In the genomic region with DNA sequence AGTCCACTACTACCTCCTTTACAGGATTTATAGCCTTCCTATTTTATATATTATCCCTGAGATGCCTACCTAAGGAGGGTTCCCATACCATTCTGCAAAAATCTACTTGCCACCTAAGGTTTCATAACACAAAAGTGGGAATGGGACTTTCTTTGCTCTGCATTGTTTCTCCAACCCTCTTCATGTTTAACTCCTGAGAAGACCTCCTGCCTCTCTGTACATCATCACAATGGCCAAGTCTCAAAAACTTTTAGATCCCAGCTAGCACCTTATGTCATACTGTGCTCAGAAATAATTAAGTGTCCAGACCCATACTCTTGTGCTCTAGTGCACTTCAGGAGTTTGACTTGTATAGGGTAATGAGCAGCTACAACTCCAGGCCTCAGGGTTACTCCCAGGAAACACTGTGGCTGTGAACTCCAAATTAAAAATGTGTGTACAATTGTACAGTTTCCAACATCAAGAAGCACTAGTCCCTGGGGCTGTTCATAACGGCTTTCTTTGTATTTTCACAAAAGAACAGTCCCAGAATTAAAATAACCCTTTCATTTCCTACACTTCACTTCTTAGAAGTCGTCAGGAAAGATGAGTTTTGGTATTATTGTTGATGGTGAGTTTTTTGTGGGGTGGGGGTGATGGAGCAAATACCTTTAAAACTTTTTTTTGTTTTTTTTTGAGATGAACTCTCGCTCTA, we compare ENCODE assay signal across 36 cellular contexts. TPM values are rescaled to one million over a fixed set of nuclear protein-coding genes. Genes with fewer than 3 reads are reported as not detected.
DNase-seq lines count a peak whose midpoint lies in the region; ATAC-seq, FAIRE-seq and TF ChIP-seq lines count a peak whose summit lies in the region.
"Had no signal": no experiment of that assay in that cellular context is flagged by ENCODE, and none has a peak within 500 bp of the region (broad histone marks: within the 10 kb centered on the region; RNA-seq: fewer than 3 reads in every experiment).

No MANE protein-coding gene starts in this region.

- H3K27me3 ChIP-seq in A673 (replicated peaks; ENCODE audit: insufficient read depth, low read depth, low read length, poor library complexity): no peaks in the 10 kb centered on the region
- H3K27me3 ChIP-seq in GM23248 (replicated peaks; ENCODE audit: insufficient read depth): no peaks in the 10 kb centered on the region
- H3K27me3 ChIP-seq in RWPE2 (ENCODE audit: insufficient read depth, poor library complexity, severe bottlenecking): no peaks in the 10 kb centered on the region
- no peaks in the 10 kb centered on the region for H3K27me3 ChIP-seq in HepG2 (ENCODE audit: control insufficient read depth in 1 of 2, insufficient read depth in 2 of 2, low read length in 2 of 2)
- H3K27me3 ChIP-seq: colonic mucosa, MG63, neural progenitor cell, right atrium auricular region, SJSA1, testis had no signal

- no peak for TF ChIP-seq POLR2A in HepG2 (IDR thresholded peaks at IDR 0.05; ENCODE audit: insufficient read depth in 1 of 2, low read depth in 2 of 2, low read length in 2 of 2)

- TF ChIP-seq CTCF in A673 (conservative IDR thresholded peaks at IDR 0.05; ENCODE audit: low read depth, low read length) (no peak), RWPE2 (IDR thresholded peaks at IDR 0.05; ENCODE audit: poor library complexity, severe bottlenecking) (no peak), neural crest cell (conservative IDR thresholded peaks at IDR 0.05) (no peak), HepG2 (CRISPR knock-in tag; IDR thresholded peaks at IDR 0.05) (no peak)

- POLR2A ChIA-PET in A673 (lab: Charles Lee; ENCODE audit: low non-redundant PET): interaction anchor here (0.6 to 1.0 kb wide), 2 partner anchors 15 to 58 kb away, joined by 4 read pairs; no protein-coding TSS in a partner anchor
- POLR2A ChIA-PET in HepG2 (lab: Yijun Ruan, JAX): no interaction called here

- H3K79me2 ChIP-seq in GM23248 (ENCODE audit: insufficient read depth): no peaks in the 10 kb centered on the region
- no peaks in the 10 kb centered on the region for H3K79me2 ChIP-seq in HepG2 (ENCODE audit: insufficient read depth, low read length)

- peak overlapping the region; percentile 48 for H2AFZ ChIP-seq in GM23248
- no peak overlapping the region for H2AFZ ChIP-seq in HepG2 (ENCODE audit: low read length)
- H2AFZ ChIP-seq: GM23338, neural progenitor cell had no signal

- CTCF ChIA-PET in A673 (lab: Charles Lee): no interaction called here
- CTCF ChIA-PET in HepG2 (lab: Yijun Ruan, JAX; ENCODE audit: low intra/inter-chr PET ratio, low total read pairs): no interaction called here
- CTCF ChIA-PET in activated CD8-positive, alpha-beta memory T cell treated with anti-CD3 and anti-CD28 coated beads, Interleukin-2, amount 10 ng/mL, durations not matched to agents 7 days and 5 days (lab: Charles Lee): interaction anchor here (1.0 kb wide), 1 partner anchor 18 kb away, joined by 3 read pairs; no protein-coding TSS in a partner anchor

- TF ChIP-seq RAD21 in HepG2 (CRISPR knock-in tag; IDR thresholded peaks at IDR 0.05): no peak

- peak overlapping the region; percentile 38 for H3K4me2 ChIP-seq in GM23248 (ENCODE audit: unreplicated experiment)
- no peak overlapping the region for H3K4me2 ChIP-seq in HepG2 (ENCODE audit: low read depth, low read length)
- H3K4me2 ChIP-seq: GM23338, neural progenitor cell had no signal

- H3K27ac ChIP-seq in A673 (ENCODE audit: low read depth, low read length, poor library complexity, severe bottlenecking): peak overlapping the region; percentile 74
- peak overlapping the region; percentile 78 for H3K27ac ChIP-seq in GM23248
- H3K27ac ChIP-seq in RWPE2 (ENCODE audit: poor library complexity, severe bottlenecking): peak overlapping the region; percentile 46
- no peak overlapping the region for H3K27ac ChIP-seq in HepG2 (ENCODE audit: extremely low read length, insufficient read depth, low read length)
- H3K27ac ChIP-seq: colonic mucosa, neural progenitor cell, right atrium auricular region, SJSA1, testis had no signal

- BruUV-seq in A673 (replicated peaks; lab: Mats Ljungman, UMichigan) (no TSS peak), HepG2 (replicated peaks; lab: Mats Ljungman, UMichigan) (no TSS peak)

- ATAC-seq in RWPE2 (ENCODE audit: low read depth) (peak; percentile 19; the same call in 2 of the 3 replicates), GM18907 (IDR thresholded peaks at IDR 0.05; ENCODE audit: unreplicated experiment) (no peak), HepG2 (no peak)
- no peak for ATAC-seq in activated CD8-positive, alpha-beta memory T cell treated with anti-CD3 and anti-CD28 coated beads, Interleukin-2, amount 10 ng/mL, durations not matched to agents 7 days and 5 days
- ATAC-seq: activated naive CD4-positive, alpha-beta T cell treated with anti-CD3 and anti-CD28 coated beads, Interleukin-2, amount 50 U/mL, for 72 hours; GM23338; stimulated activated naive CD8-positive, alpha-beta T cell treated with anti-CD3 and anti-CD28 coated beads, Interleukin-15, Interleukin-2, amounts not matched to agents 100 U/mL and 50 U/mL, for 24 hours; T-cell; WTC11 had no signal

- H3K27ac Mint-ChIP-seq in neural crest cell (ENCODE audit: unreplicated experiment): peak overlapping the region; percentile 55
- no peak overlapping the region for H3K27ac Mint-ChIP-seq in activated CD8-positive, alpha-beta memory T cell treated with anti-CD3 and anti-CD28 coated beads, Interleukin-2, amount 10 ng/mL, durations not matched to agents 7 days and 5 days
- H3K27ac Mint-ChIP-seq: activated CD4-positive, alpha-beta T cell treated with anti-CD3 and anti-CD28 coated beads, Interleukin-2, amount 10 ng/mL, durations not matched to agents 24 days and 14 days; activated naive CD4-positive, alpha-beta T cell treated with anti-CD3 and anti-CD28 coated beads, Interleukin-2, amount 50 U/mL, for 72 hours; GM23338; neural progenitor cell; T-cell; WTC11 had no signal

- peaks cover 3% of the 10 kb centered on the region for H3K36me3 Mint-ChIP-seq in neural crest cell (ENCODE audit: low read depth)
- no peaks in the 10 kb centered on the region for H3K36me3 Mint-ChIP-seq in activated CD8-positive, alpha-beta memory T cell treated with anti-CD3 and anti-CD28 coated beads, Interleukin-2, amount 10 ng/mL, durations not matched to agents 7 days and 5 days
- H3K36me3 Mint-ChIP-seq: activated naive CD4-positive, alpha-beta T cell treated with anti-CD3 and anti-CD28 coated beads, Interleukin-2, amount 50 U/mL, for 72 hours; neural progenitor cell; T-cell; WTC11 had no signal

- peaks cover 19% of the 10 kb centered on the region for H3K4me1 Mint-ChIP-seq in neural crest cell
- H3K4me1 Mint-ChIP-seq in activated CD8-positive, alpha-beta memory T cell treated with anti-CD3 and anti-CD28 coated beads, Interleukin-2, amount 10 ng/mL, durations not matched to agents 7 days and 5 days: peaks cover 6% of the 10 kb centered on the region
- H3K4me1 Mint-ChIP-seq: activated CD4-positive, alpha-beta T cell treated with anti-CD3 and anti-CD28 coated beads, Interleukin-2, amount 10 ng/mL, durations not matched to agents 24 days and 14 days; GM23338; T-cell; WTC11 had no signal

- no peaks in the 10 kb centered on the region for H3K27me3 Mint-ChIP-seq in neural crest cell (ENCODE audit: low read depth)
- H3K27me3 Mint-ChIP-seq in activated CD8-positive, alpha-beta memory T cell treated with anti-CD3 and anti-CD28 coated beads, Interleukin-2, amount 10 ng/mL, durations not matched to agents 7 days and 5 days: no peaks in the 10 kb centered on the region
- H3K27me3 Mint-ChIP-seq: activated CD4-positive, alpha-beta T cell treated with anti-CD3 and anti-CD28 coated beads, Interleukin-2, amount 10 ng/mL, durations not matched to agents 24 days and 14 days; T-cell had no signal

- no peaks in the 10 kb centered on the region for H3K9me3 ChIP-seq in A673 (ENCODE audit: low read depth, low read length, poor library complexity, severe bottlenecking)
- no peaks in the 10 kb centered on the region for H3K9me3 ChIP-seq in GM23248 (ENCODE audit: low read depth)
- no peaks in the 10 kb centered on the region for H3K9me3 ChIP-seq in RWPE2 (ENCODE audit: severe bottlenecking)
- no peaks in the 10 kb centered on the region for H3K9me3 ChIP-seq in HepG2 (ENCODE audit: low read length)
- H3K9me3 ChIP-seq: colonic mucosa, MG63, right atrium auricular region, SJSA1, testis had no signal

- H4K20me1 ChIP-seq in GM23248 (ENCODE audit: insufficient read depth) (no peaks in the 10 kb centered on the region), HepG2 (ENCODE audit: insufficient read depth, low read length) (no peaks in the 10 kb centered on the region)

- no peak for FAIRE-seq in HepG2 (lab: Jason Lieb, UNC)
- FAIRE-seq: RCC 7860, small intestine had no signal

- H3K9me3 Mint-ChIP-seq in neural crest cell: no peaks in the 10 kb centered on the region
- H3K9me3 Mint-ChIP-seq in activated CD8-positive, alpha-beta memory T cell treated with anti-CD3 and anti-CD28 coated beads, Interleukin-2, amount 10 ng/mL, durations not matched to agents 7 days and 5 days (ENCODE audit: low read depth): no peaks in the 10 kb centered on the region
- H3K9me3 Mint-ChIP-seq: activated CD4-positive, alpha-beta T cell treated with anti-CD3 and anti-CD28 coated beads, Interleukin-2, amount 10 ng/mL, durations not matched to agents 24 days and 14 days; activated naive CD4-positive, alpha-beta T cell treated with anti-CD3 and anti-CD28 coated beads, Interleukin-2, amount 50 U/mL, for 72 hours; GM23338; neural progenitor cell; T-cell; WTC11 had no signal

- H3K36me3 ChIP-seq in A673 (ENCODE audit: insufficient read depth, low read length, poor library complexity, severe bottlenecking) (no peaks in the 10 kb centered on the region), GM23248 (ENCODE audit: low read depth) (no peaks in the 10 kb centered on the region), RWPE2 (ENCODE audit: low read depth) (no peaks in the 10 kb centered on the region), HepG2 (replicated peaks in 1 of 2; ENCODE audit: control insufficient read depth in 1 of 2, insufficient read depth in 2 of 2, low read length in 2 of 2) (no peaks in the 10 kb centered on the region)
- H3K36me3 ChIP-seq: colonic mucosa, MG63, neural progenitor cell, right atrium auricular region, SJSA1 had no signal

- H3K4me3 Mint-ChIP-seq in neural crest cell: no peak overlapping the region
- H3K4me3 Mint-ChIP-seq in activated CD8-positive, alpha-beta memory T cell treated with anti-CD3 and anti-CD28 coated beads, Interleukin-2, amount 10 ng/mL, durations not matched to agents 7 days and 5 days: no peak overlapping the region
- H3K4me3 Mint-ChIP-seq: activated CD4-positive, alpha-beta T cell treated with anti-CD3 and anti-CD28 coated beads, Interleukin-2, amount 10 ng/mL, durations not matched to agents 24 days and 14 days; GM23338; neural progenitor cell; T-cell; WTC11 had no signal

- no peak overlapping the region for H3K4me3 ChIP-seq in A673 (ENCODE audit: low read depth, low read length, poor library complexity, severe bottlenecking)
- H3K4me3 ChIP-seq in GM23248: no peak overlapping the region
- no peak overlapping the region for H3K4me3 ChIP-seq in RWPE2 (ENCODE audit: severe bottlenecking)
- H3K4me3 ChIP-seq in HepG2 (replicated peaks in 1 of 3; ENCODE audit: insufficient read depth in 1 of 3, low read depth in 2 of 3, low read length in 3 of 3): no peak overlapping the region
- H3K4me3 ChIP-seq: colonic mucosa, GM23338, neural progenitor cell, right atrium auricular region, SJSA1, testis had no signal

- WGBS in GM23248 (ENCODE audit: low coverage in 1 of 2, low lambda C conversion rate in 2 of 2, missing lambda C conversion rate in 2 of 2), 2 experiments: 72 to 75% methylated on average over 3 of the region's 3 CpGs
- 94% methylated on average over 3 of the region's 3 CpGs for WGBS in HepG2 (ENCODE audit: low lambda C conversion rate)

- H3K9me2 ChIP-seq in GM23248 (ENCODE audit: insufficient read depth): no peaks in the 10 kb centered on the region

- peaks cover 19% of the 10 kb centered on the region; the same call in 1 of the 2 replicates for H3F3A ChIP-seq in GM23248 (ENCODE audit: insufficient read depth)

- H3K4me1 ChIP-seq in A673 (ENCODE audit: insufficient read depth, low read length, poor library complexity, severe bottlenecking) (peaks cover 39% of the 10 kb centered on the region), GM23248 (ENCODE audit: insufficient read depth) (peaks cover 21% of the 10 kb centered on the region), RWPE2 (ENCODE audit: insufficient read depth, poor library complexity, severe bottlenecking) (peaks cover 16% of the 10 kb centered on the region), HepG2 (ENCODE audit: insufficient read depth, low read length) (no peaks in the 10 kb centered on the region)
- H3K4me1 ChIP-seq: colonic mucosa, neural progenitor cell, right atrium auricular region, testis had no signal

- DNase-seq in A673 (ENCODE audit: low spot score) (peak; percentile 48), GM23248 (peak; percentile 18), RWPE2 (ENCODE audit: low spot score) (no peak), neural crest cell (ENCODE audit: low read depth, low spot score) (no peak), HepG2 (ENCODE audit: low spot score) (no peak)
- DNase-seq in activated CD8-positive, alpha-beta memory T cell treated with anti-CD3 and anti-CD28 coated beads, Interleukin-2, amount 10 ng/mL, durations not matched to agents 7 days and 5 days: no peak
- DNase-seq: activated CD4-positive, alpha-beta T cell treated with anti-CD3 and anti-CD28 coated beads, Interleukin-2, amount 10 ng/mL, durations not matched to agents 24 days and 14 days; activated effector memory CD4-positive, alpha-beta T cell treated with Interleukin-2 at 50 U/mL for 16 hours; activated T-cell treated with anti-CD3 and anti-CD28 coated beads, Interleukin-2, amount 50 U/mL, for 1 hour; anterior cingulate cortex; C1 segment of cervical spinal cord; colonic mucosa; DMS79; effector CD8-positive, alpha-beta T cell; erythroblast; glutamatergic neuron; KBM-7; NCI-H2029 treated with DMSO at 0.1 percent for 48 hours; NCI-H2227 treated with DMSO at 0.1 percent for 48 hours; small intestine; stimulated activated CD4-positive, alpha-beta T cell treated with anti-CD3 and anti-CD28 coated beads, Interleukin-1b, Interleukin-23, amount 100 ng/mL, for 48 hours; stimulated activated naive CD8-positive, alpha-beta T cell treated with anti-CD3 and anti-CD28 coated beads, Interleukin-15, Interleukin-2, amounts not matched to agents 100 U/mL and 50 U/mL, for 24 hours; T-cell; testis had no signal

- in situ Hi-C loops in GM23248 (cut with MboI) (no loop called here), HepG2 (cut with HindIII; ENCODE audit: extremely low pct_ligation_motif_present, low pct_unique_long_range_greater_than_20kb) (no loop called here)

- intact Hi-C loops in A673 (cut with micrococcal nuclease; ENCODE audit: unreplicated experiment) (loop anchor here (5.0 kb wide), 1 partner anchor 53 kb away; no protein-coding TSS in a partner anchor), HepG2 (cut with micrococcal nuclease; ENCODE audit: unreplicated experiment) (no loop called here)

- TF ChIP-seq EP300 in HepG2 (IDR thresholded peaks at IDR 0.05; ENCODE audit: low read depth in 2 of 2, low read length in 2 of 2) (no peak), HepG2 (CRISPR knock-in tag; IDR thresholded peaks at IDR 0.05; ENCODE audit: borderline replicate concordance) (no peak)

- H3K9ac ChIP-seq in GM23248: peak overlapping the region; percentile 32
- no peak overlapping the region for H3K9ac ChIP-seq in HepG2 (ENCODE audit: insufficient read depth, low read depth, low read length)
- H3K9ac ChIP-seq: neural progenitor cell had no signal

RNA-seq across cellular contexts. Expression of gene METAP1D, which starts 39.4 kb away (rescaled TPM):
- total RNA-seq in A673 (2021) (11.8 and 12.7 TPM in 2 replicates), neural crest cell (11.0 and 13.4 TPM in 2 replicates), HepG2 (2016; rRNA removed; fragmentation: Illumina TruSeq; extraction: Trizol) (14.0 and 14.7 TPM in 2 replicates)
- total RNA-seq in GM23248 (2014; rRNA removed; shearing (Covaris generic)): 3.8 and 4.1 TPM in 2 replicates
- polyA plus RNA-seq in GM23248 (2016; fragmentation: Nextera tagmentation; extraction: Ambion mirVana) (5.1 and 6.9 TPM in 2 replicates), HepG2 (2011; rRNA removed) (19.0 and 21.6 TPM in 2 replicates)
- 1.9 and 2.3 TPM in 2 replicates for total RNA-seq in HepG2 (2016; cell fraction: cytosol; rRNA removed; fragmentation: Illumina TruSeq; extraction: Trizol; ENCODE audit: low read depth)
- 13.3 and 14.9 TPM in 2 replicates for total RNA-seq in HepG2 (2016; cell fraction: insoluble cytoplasmic fraction; rRNA removed; fragmentation: Illumina TruSeq; extraction: Trizol)
- total RNA-seq in HepG2 (2016; cell fraction: membrane; rRNA removed; fragmentation: Illumina TruSeq; extraction: Trizol): 5.6 and 5.7 TPM in 2 replicates
- 20.0 and 27.8 TPM in 2 replicates for total RNA-seq in HepG2 (2016; cell fraction: nucleus; rRNA removed; fragmentation: Illumina TruSeq; extraction: Trizol)
- polyA plus RNA-seq in HepG2 (2011; cell fraction: cytosol; rRNA removed): 6.3 and 7.9 TPM in 2 replicates
- polyA plus RNA-seq in HepG2 (2011; cell fraction: nucleus; rRNA removed): 37.6 and 40.5 TPM in 2 replicates
- 10.4 and 13.7 TPM in 2 replicates for polyA plus RNA-seq in HepG2 (2012)
- polyA plus RNA-seq in HepG2 (2016; cell fraction: cytosol; fragmentation: Illumina TruSeq; extraction: Trizol; ENCODE audit: low read depth): 1.4 and 2.0 TPM in 2 replicates
- polyA plus RNA-seq in HepG2 (2016; cell fraction: insoluble cytoplasmic fraction; fragmentation: Illumina TruSeq; extraction: Trizol; ENCODE audit: low read depth): 12.8 and 14.8 TPM in 2 replicates
- polyA plus RNA-seq in HepG2 (2016; cell fraction: membrane; fragmentation: Illumina TruSeq; extraction: Trizol; ENCODE audit: low read depth): 3.1 and 4.1 TPM in 2 replicates
- polyA plus RNA-seq in HepG2 (2016; cell fraction: nucleus; fragmentation: Illumina TruSeq; extraction: Trizol; ENCODE audit: insufficient read depth, low read depth): 48.0 and 48.1 TPM in 2 replicates
- polyA minus RNA-seq in HepG2 (2011; rRNA and poly(A)+ RNA removed; ENCODE audit: low replicate concordance): 3.8 and 10.3 TPM in 2 replicates
- polyA minus RNA-seq in HepG2 (2011; cell fraction: cytosol; rRNA and poly(A)+ RNA removed): 7.0 and 9.4 TPM in 2 replicates
- polyA minus RNA-seq in HepG2 (2011; cell fraction: nucleus; rRNA and poly(A)+ RNA removed): 63.9 and 66.6 TPM in 2 replicates
- 1 to 10 TPM; 3.9 to 6.4 TPM for total RNA-seq in activated CD8-positive, alpha-beta memory T cell treated with anti-CD3 and anti-CD28 coated beads, Interleukin-2, amount 10 ng/mL, durations not matched to agents 7 days and 5 days

RNA-seq across cellular contexts. Expression of gene DLX1, which starts 46.1 kb away (rescaled TPM):
- total RNA-seq in A673 (2021) (28.9 and 33.2 TPM in 2 replicates), neural crest cell (48.9 and 51.5 TPM in 2 replicates), HepG2 (2016; rRNA removed; fragmentation: Illumina TruSeq; extraction: Trizol) (0.18 TPM in 1 of 2 replicates, not detected in the other)
- 3.3 and 3.8 TPM in 2 replicates for total RNA-seq in GM23248 (2014; rRNA removed; shearing (Covaris generic))
- polyA plus RNA-seq in GM23248 (2016; fragmentation: Nextera tagmentation; extraction: Ambion mirVana) (7.9 and 9.5 TPM in 2 replicates), HepG2 (2011; rRNA removed) (0.69 and 0.86 TPM in 2 replicates)
- total RNA-seq in HepG2 (2016; cell fraction: cytosol; rRNA removed; fragmentation: Illumina TruSeq; extraction: Trizol; ENCODE audit: low read depth): not detected in 2 replicates
- total RNA-seq in HepG2 (2016; cell fraction: insoluble cytoplasmic fraction; rRNA removed; fragmentation: Illumina TruSeq; extraction: Trizol): 0.13 and 0.52 TPM in 2 replicates
- total RNA-seq in HepG2 (2016; cell fraction: membrane; rRNA removed; fragmentation: Illumina TruSeq; extraction: Trizol): 0.09 TPM in 1 of 2 replicates, not detected in the other
- total RNA-seq in HepG2 (2016; cell fraction: nucleus; rRNA removed; fragmentation: Illumina TruSeq; extraction: Trizol): 0.25 and 0.37 TPM in 2 replicates
- polyA plus RNA-seq in HepG2 (2011; cell fraction: cytosol; rRNA removed): 0.40 and 0.47 TPM in 2 replicates
- polyA plus RNA-seq in HepG2 (2011; cell fraction: nucleus; rRNA removed): 3.0 and 3.7 TPM in 2 replicates
- polyA plus RNA-seq in HepG2 (2012): 0.32 and 0.51 TPM in 2 replicates
- 0.19 TPM in 1 of 2 replicates, not detected in the other for polyA plus RNA-seq in HepG2 (2016; cell fraction: cytosol; fragmentation: Illumina TruSeq; extraction: Trizol; ENCODE audit: low read depth)
- polyA plus RNA-seq in HepG2 (2016; cell fraction: insoluble cytoplasmic fraction; fragmentation: Illumina TruSeq; extraction: Trizol; ENCODE audit: low read depth): 0.27 and 0.41 TPM in 2 replicates
- polyA plus RNA-seq in HepG2 (2016; cell fraction: membrane; fragmentation: Illumina TruSeq; extraction: Trizol; ENCODE audit: low read depth): 0.09 and 0.16 TPM in 2 replicates
- polyA plus RNA-seq in HepG2 (2016; cell fraction: nucleus; fragmentation: Illumina TruSeq; extraction: Trizol; ENCODE audit: insufficient read depth, low read depth): 0.94 TPM in 1 of 2 replicates, not detected in the other
- 0.89 and 1.8 TPM in 2 replicates for polyA minus RNA-seq in HepG2 (2011; rRNA and poly(A)+ RNA removed; ENCODE audit: low replicate concordance)
- 0.40 and 1.1 TPM in 2 replicates for polyA minus RNA-seq in HepG2 (2011; cell fraction: cytosol; rRNA and poly(A)+ RNA removed)
- polyA minus RNA-seq in HepG2 (2011; cell fraction: nucleus; rRNA and poly(A)+ RNA removed): 1.8 and 2.2 TPM in 2 replicates
- total RNA-seq in activated CD8-positive, alpha-beta memory T cell treated with anti-CD3 and anti-CD28 coated beads, Interleukin-2, amount 10 ng/mL, durations not matched to agents 7 days and 5 days: not detected
- total RNA-seq: activated CD4-positive, alpha-beta T cell treated with anti-CD3 and anti-CD28 coated beads, Interleukin-2, amount 10 ng/mL, durations not matched to agents 24 days and 14 days; activated CD8-positive, alpha-beta memory T cell treated with anti-CD3 and anti-CD28 coated beads for 36 hours; activated naive CD4-positive, alpha-beta T cell treated with anti-CD3 and anti-CD28 coated beads, Interleukin-2, amount 50 U/mL, for 72 hours; GM23338; left lobe of liver; right atrium auricular region; T-cell; testis; ureter; WTC11 had no signal
- polyA plus RNA-seq: GM23338 had no signal

Comparison
In these comparisons a context has a peak if more than half of its experiments do, and no peak if none do; other contexts are left out.
1. DNase-seq: peak in A673 (single experiment) and GM23248 (single experiment); none in RWPE2 (single experiment), neural crest cell (single experiment), HepG2 (single experiment) and activated CD8-positive, alpha-beta memory T cell treated with anti-CD3 and anti-CD28 coated beads, Interleukin-2, amount 10 ng/mL, durations not matched to agents 7 days and 5 days (single experiment).